ENCODE assay signal across 10 cellular contexts in the genomic region with DNA sequence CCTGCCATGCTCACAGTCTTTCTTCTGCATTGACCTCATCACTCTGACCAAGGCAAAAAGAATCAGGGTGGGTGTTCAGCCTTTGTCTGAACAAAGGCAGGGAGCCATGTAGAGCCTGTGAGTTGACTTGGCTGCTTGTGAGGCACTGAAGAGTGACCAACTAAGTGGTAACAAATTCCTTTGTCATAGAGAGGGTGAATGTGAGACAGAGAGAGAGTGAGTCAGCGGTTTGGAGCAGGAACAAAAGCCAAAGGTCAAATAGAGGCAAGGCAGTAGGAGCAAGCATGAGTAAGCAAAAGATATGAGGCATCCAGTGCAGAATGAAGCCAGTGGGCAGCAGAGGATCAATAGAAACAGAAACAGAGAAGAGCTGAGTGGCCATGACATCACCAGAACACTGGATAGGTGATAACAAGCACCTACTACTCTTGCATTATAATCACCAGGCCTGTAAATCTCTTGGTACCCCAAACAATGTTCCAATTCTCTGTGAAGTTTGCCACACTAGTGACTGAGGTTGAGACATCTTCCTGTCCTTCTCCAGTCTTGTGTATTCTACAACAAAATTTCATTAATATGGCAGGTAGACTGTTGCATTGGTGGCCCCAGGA.
A peak's percentile ranks its signal among the peaks of the same experiment; 100 is the strongest.
DNase-seq lines count a peak whose midpoint lies in the region; ATAC-seq, FAIRE-seq and TF ChIP-seq lines count a peak whose summit lies in the region.
"Had no signal": no experiment of that assay in that cellular context is flagged by ENCODE, and none has a peak within 500 bp of the region (broad histone marks: within the 10 kb centered on the region; RNA-seq: fewer than 3 reads in every experiment).

No MANE protein-coding gene starts in this region.

- no peak overlapping the region for H3K4me3 ChIP-seq in AG10803 (ENCODE audit: low read length)
- H3K4me3 ChIP-seq in HUES6 (ENCODE audit: low read depth, low read length), result no peak overlapping the region
- no peak overlapping the region for H3K4me3 ChIP-seq in astrocyte of the cerebellum (ENCODE audit: low read depth, low read length)
- H3K4me3 ChIP-seq in HepG2 (replicated peaks in 1 of 3; ENCODE audit: insufficient read depth in 1 of 3, low read depth in 2 of 3, low read length in 3 of 3), result no peak overlapping the region; a peak in 1 of 6 replicates
- no peak overlapping the region for H3K4me3 ChIP-seq in effector memory CD4-positive, alpha-beta T cell (ENCODE audit: insufficient read depth, low read depth, low read length, poor library complexity, severe bottlenecking)

- H2AFZ ChIP-seq in HepG2 (ENCODE audit: low read length), result no peak overlapping the region

- no peaks in the 10 kb centered on the region for H3K79me2 ChIP-seq in HepG2 (ENCODE audit: insufficient read depth, low read length)

- H3K4me1 ChIP-seq in HUES6 (ENCODE audit: control insufficient read depth, insufficient read depth, low read length), result peaks cover 12% of the 10 kb centered on the region
- peaks cover 46% of the 10 kb centered on the region for H3K4me1 ChIP-seq in HepG2 (ENCODE audit: insufficient read depth, low read length)
- no peaks in the 10 kb centered on the region for H3K4me1 ChIP-seq in effector memory CD4-positive, alpha-beta T cell (ENCODE audit: control insufficient read depth, insufficient read depth, low read length, poor library complexity, severe bottlenecking)

- TF ChIP-seq POLR2A in HepG2 (IDR thresholded peaks at IDR 0.05; ENCODE audit: insufficient read depth in 1 of 2, low read depth in 2 of 2, low read length in 2 of 2), result no peak

- H3K36me3 ChIP-seq in HUES6 (ENCODE audit: control insufficient read depth, insufficient read depth, low read length) (no peaks in the 10 kb centered on the region), HepG2 (replicated peaks in 1 of 2; ENCODE audit: control insufficient read depth in 1 of 2, insufficient read depth in 2 of 2, low read length in 2 of 2) (no peaks in the 10 kb centered on the region)
- no peaks in the 10 kb centered on the region for H3K36me3 ChIP-seq in effector memory CD4-positive, alpha-beta T cell (ENCODE audit: control insufficient read depth, insufficient read depth, low read length)

- H3K27ac ChIP-seq in HUES6 (ENCODE audit: low read depth, low read length) (peak overlapping the region; percentile 8; the same call in 1 of the 2 replicates), HepG2 (ENCODE audit: extremely low read length, insufficient read depth, low read length) (no peak overlapping the region)
- no peak overlapping the region for H3K27ac ChIP-seq in effector memory CD4-positive, alpha-beta T cell (ENCODE audit: insufficient read depth, low read length, poor library complexity, severe bottlenecking)

- 0% methylated on average over 1 of the region's 1 CpG for WGBS in HepG2 (ENCODE audit: low lambda C conversion rate)

- intact Hi-C loops in HepG2 (cut with micrococcal nuclease; ENCODE audit: unreplicated experiment), result loop anchor here (5.0 to 10.0 kb wide), 2 partner anchors 111 to 218 kb away; no protein-coding TSS in a partner anchor
- intact Hi-C loops in activated CD4-positive, alpha-beta T cell treated with anti-CD3 and anti-CD28 coated beads, Interleukin-2, amount 10 ng/mL, durations not matched to agents 24 days and 14 days (cut with micrococcal nuclease), result no loop called here

- peak; percentile 82 for FAIRE-seq in HepG2 (lab: Jason Lieb, UNC)

- H3K27me3 ChIP-seq in HUES6 (ENCODE audit: control insufficient read depth, insufficient read depth, low read length), result no peaks in the 10 kb centered on the region
- no peaks in the 10 kb centered on the region for H3K27me3 ChIP-seq in HepG2 (ENCODE audit: control insufficient read depth in 1 of 2, insufficient read depth in 2 of 2, low read length in 2 of 2)
- no peaks in the 10 kb centered on the region for H3K27me3 ChIP-seq in effector memory CD4-positive, alpha-beta T cell (replicated peaks; ENCODE audit: control insufficient read depth, insufficient read depth, low read length, poor library complexity, severe bottlenecking)

- BruUV-seq in HepG2 (replicated peaks; lab: Mats Ljungman, UMichigan), result no TSS peak

- peak; percentile 74 for ATAC-seq in GM19452 (IDR thresholded peaks at IDR 0.05; ENCODE audit: unreplicated experiment)
- ATAC-seq in HepG2, result peak; percentile 92

- no peaks in the 10 kb centered on the region for H3K4me1 Mint-ChIP-seq in activated CD4-positive, alpha-beta T cell treated with anti-CD3 and anti-CD28 coated beads, Interleukin-2, amount 10 ng/mL, durations not matched to agents 24 days and 14 days

- TF ChIP-seq RAD21 in HepG2 (CRISPR knock-in tag; IDR thresholded peaks at IDR 0.05), result no peak

- no peaks in the 10 kb centered on the region for H3K9me3 Mint-ChIP-seq in activated CD4-positive, alpha-beta T cell treated with anti-CD3 and anti-CD28 coated beads, Interleukin-2, amount 10 ng/mL, durations not matched to agents 24 days and 14 days
- H3K9me3 Mint-ChIP-seq: dendritic cell treated with granulocyte-macrophage colony-stimulating factor and Interleukin-4, amounts not matched to agents 40 ng/mL and 50 ng/mL, for 4 days had no signal

- no peaks in the 10 kb centered on the region for H3K9me3 ChIP-seq in HUES6 (ENCODE audit: control insufficient read depth, insufficient read depth, low read depth, low read length)
- H3K9me3 ChIP-seq in HepG2 (ENCODE audit: low read length), result no peaks in the 10 kb centered on the region
- H3K9me3 ChIP-seq in effector memory CD4-positive, alpha-beta T cell (ENCODE audit: control insufficient read depth, low read length), result no peaks in the 10 kb centered on the region

- H3K9ac ChIP-seq in HUES6 (ENCODE audit: low read length) (no peak overlapping the region), HepG2 (ENCODE audit: insufficient read depth, low read depth, low read length) (no peak overlapping the region)

- no peak overlapping the region for H3K4me3 Mint-ChIP-seq in activated CD4-positive, alpha-beta T cell treated with anti-CD3 and anti-CD28 coated beads, Interleukin-2, amount 10 ng/mL, durations not matched to agents 24 days and 14 days
- H3K4me3 Mint-ChIP-seq: dendritic cell treated with granulocyte-macrophage colony-stimulating factor and Interleukin-4, amounts not matched to agents 40 ng/mL and 50 ng/mL, for 4 days; stimulated activated naive B cell treated with anti-CD40 and anti-IgM and Interleukin-4, amounts not matched to agents 10 μg/mL and 1 μg/mL and 100 μg/mL, for 72 hours had no signal

- POLR2A ChIA-PET in HepG2 (lab: Yijun Ruan, JAX), result no interaction called here

- CTCF ChIA-PET in HepG2 (lab: Yijun Ruan, JAX; ENCODE audit: low intra/inter-chr PET ratio, low total read pairs), result no interaction called here

- in situ Hi-C loops in astrocyte of the cerebellum (cut with HindIII; ENCODE audit: low sequenced_read_pairs) (no loop called here), HepG2 (cut with HindIII; ENCODE audit: extremely low pct_ligation_motif_present, low pct_unique_long_range_greater_than_20kb) (no loop called here)

- no peak overlapping the region for H3K27ac Mint-ChIP-seq in activated CD4-positive, alpha-beta T cell treated with anti-CD3 and anti-CD28 coated beads, Interleukin-2, amount 10 ng/mL, durations not matched to agents 24 days and 14 days
- H3K27ac Mint-ChIP-seq: dendritic cell treated with granulocyte-macrophage colony-stimulating factor and Interleukin-4, amounts not matched to agents 40 ng/mL and 50 ng/mL, for 4 days; stimulated activated naive B cell treated with anti-CD40 and anti-IgM and Interleukin-4, amounts not matched to agents 10 μg/mL and 1 μg/mL and 100 μg/mL, for 72 hours had no signal

- peaks cover 2% of the 10 kb centered on the region for H3K27me3 Mint-ChIP-seq in activated CD4-positive, alpha-beta T cell treated with anti-CD3 and anti-CD28 coated beads, Interleukin-2, amount 10 ng/mL, durations not matched to agents 24 days and 14 days
- H3K27me3 Mint-ChIP-seq: dendritic cell treated with granulocyte-macrophage colony-stimulating factor and Interleukin-4, amounts not matched to agents 40 ng/mL and 50 ng/mL, for 4 days had no signal

- no peaks in the 10 kb centered on the region for H4K20me1 ChIP-seq in HepG2 (ENCODE audit: insufficient read depth, low read length)

- H3K4me2 ChIP-seq in HepG2 (ENCODE audit: low read depth, low read length), result peak overlapping the region; percentile 28

- TF ChIP-seq EP300 in HepG2 (IDR thresholded peaks at IDR 0.05; ENCODE audit: low read depth in 2 of 2, low read length in 2 of 2), result no peak
- TF ChIP-seq EP300 in HepG2 (CRISPR knock-in tag; IDR thresholded peaks at IDR 0.05; ENCODE audit: borderline replicate concordance), result peak; percentile 75

- TF ChIP-seq CTCF in AG10803 (conservative IDR thresholded peaks at IDR 0.05; ENCODE audit: low read length) (no peak; the same call in 1 of the 2 replicates), astrocyte of the cerebellum (IDR thresholded peaks at IDR 0.05; ENCODE audit: low read depth, low read length, missing control alignments) (no peak), HepG2 (CRISPR knock-in tag; IDR thresholded peaks at IDR 0.05) (peak; percentile 50)

- no peaks in the 10 kb centered on the region for H3K36me3 Mint-ChIP-seq in activated CD4-positive, alpha-beta T cell treated with anti-CD3 and anti-CD28 coated beads, Interleukin-2, amount 10 ng/mL, durations not matched to agents 24 days and 14 days (ENCODE audit: low read depth)
- H3K36me3 Mint-ChIP-seq: stimulated activated naive B cell treated with anti-CD40 and anti-IgM and Interleukin-4, amounts not matched to agents 10 μg/mL and 1 μg/mL and 100 μg/mL, for 72 hours had no signal

- DNase-seq in AG10803 (ENCODE audit: low read depth) (peak; percentile 95), astrocyte of the cerebellum (ENCODE audit: low read depth) (peak; percentile 92), HepG2 (ENCODE audit: low spot score) (peak; percentile 80), NCI-H1105 treated with DMSO at 0.1 percent for 48 hours (lab: John Stamatoyannopoulos, UW) (no peak)
- no peak for DNase-seq in activated CD4-positive, alpha-beta T cell treated with anti-CD3 and anti-CD28 coated beads, Interleukin-2, amount 10 ng/mL, durations not matched to agents 24 days and 14 days
- DNase-seq in effector memory CD4-positive, alpha-beta T cell, result no peak
- DNase-seq: stimulated activated naive B cell treated with anti-CD40 and anti-IgM and Interleukin-4, amounts not matched to agents 10 μg/mL and 1 μg/mL and 100 μg/mL, for 72 hours had no signal

TF ChIP-seq in HepG2, 621 proteins besides CTCF, POLR2A, EP300 and RAD21 (continues in another document):
- TF ChIP-seq SOX13 (IDR thresholded peaks at IDR 0.05) (peak; percentile 48; the same call in 1 of the 2 replicates), SOX13 (CRISPR knock-in tag; conservative IDR thresholded peaks at IDR 0.05 in 1 of 2, IDR thresholded peaks at IDR 0.05 in 1 of 2) (peak in 1 of 2 experiments; percentile 77; a peak in 2 of 4 replicates), HNF4G (IDR thresholded peaks at IDR 0.05; ENCODE audit: borderline replicate concordance, low read depth, low read length) (no peak), HNF4G (CRISPR knock-in tag; IDR thresholded peaks at IDR 0.05; ENCODE audit: borderline replicate concordance, low read depth) (peak; percentile 26; the same call in 1 of the 2 replicates)

Comparison
In these comparisons a context has a peak if more than half of its experiments do, and no peak if none do; other contexts are left out.
1. DNase-seq: peak in AG10803 (single experiment), astrocyte of the cerebellum (single experiment) and HepG2 (single experiment); none in NCI-H1105 treated with DMSO at 0.1 percent for 48 hours (single experiment), activated CD4-positive, alpha-beta T cell treated with anti-CD3 and anti-CD28 coated beads, Interleukin-2, amount 10 ng/mL, durations not matched to agents 24 days and 14 days (single experiment) and effector memory CD4-positive, alpha-beta T cell (0 of 3).